In the genomic region with DNA sequence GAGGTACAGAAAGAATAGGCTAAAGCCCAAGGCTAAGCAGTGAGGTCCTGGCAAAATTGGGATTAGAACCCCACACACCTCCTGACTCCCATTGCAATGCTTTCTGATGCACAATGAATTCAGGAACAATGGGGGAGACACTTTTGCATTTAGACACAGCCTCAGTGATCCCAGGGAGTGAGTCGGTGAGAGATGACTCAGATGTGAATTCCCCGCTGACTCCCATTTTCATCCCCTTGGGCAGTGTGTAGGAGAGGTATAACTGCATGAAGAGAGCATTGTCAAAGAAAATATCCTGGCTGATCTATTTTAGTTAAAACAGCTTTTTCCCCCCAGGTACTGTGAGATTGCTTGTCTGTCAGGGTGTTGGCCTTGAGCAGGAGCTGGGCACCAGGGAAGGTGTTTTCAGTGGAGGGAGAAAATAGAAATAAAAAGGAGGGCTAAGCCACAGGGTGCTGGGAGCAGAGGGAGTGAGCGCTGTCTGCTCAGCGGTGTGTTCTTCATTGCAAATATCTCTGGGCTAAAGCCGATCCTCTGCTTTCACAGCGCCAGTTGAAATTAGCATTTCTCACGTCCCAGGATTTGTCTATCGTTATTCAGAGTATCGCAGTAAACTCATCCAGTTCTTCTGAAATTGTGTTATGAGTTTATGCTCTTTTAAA, we compare ENCODE assay signal across 13 cellular contexts.
DNase-seq lines count a peak whose midpoint lies in the region; ATAC-seq and TF ChIP-seq lines count a peak whose summit lies in the region.
"Had no signal": no experiment of that assay in that cellular context is flagged by ENCODE, and none has a peak within 500 bp of the region (broad histone marks: within the 10 kb centered on the region; RNA-seq: fewer than 3 reads in every experiment).

No MANE protein-coding gene starts in this region.

- no peaks in the 10 kb centered on the region for H3K36me3 ChIP-seq in SJSA1

- DNase-seq in HCEC 1CT: peak; percentile 33
- DNase-seq in SJSA1 (ENCODE audit: low read depth in 1 of 2, low spot score in 2 of 2): peak; percentile 59 to 60
- peak; percentile 90 to 96 for DNase-seq in foreskin keratinocyte
- DNase-seq in smooth muscle cell of the brain vasculature (ENCODE audit: low read depth, low spot score): peak; percentile 31
- no peak for DNase-seq in NCI-H2081 treated with DMSO at 0.1 percent for 48 hours (lab: John Stamatoyannopoulos, UW)
- DNase-seq: activated CD4-positive, alpha-beta T cell treated with anti-CD3 and anti-CD28 coated beads for 48 hours; CD8-positive, alpha-beta memory T cell; NCI-H1105; NCI-H82; SW 1271 had no signal

- peaks cover 24% of the 10 kb centered on the region for H3K4me1 ChIP-seq in SJSA1 (replicated peaks)
- H3K4me1 ChIP-seq in foreskin keratinocyte: peaks cover 27% of the 10 kb centered on the region

- ATAC-seq in foreskin keratinocyte: peak; percentile 98
- ATAC-seq in HG02852 (IDR thresholded peaks at IDR 0.05; ENCODE audit: unreplicated experiment): no peak
- ATAC-seq in HG03520 (IDR thresholded peaks at IDR 0.05; ENCODE audit: unreplicated experiment): no peak
- ATAC-seq: sciatic nerve had no signal

- H3K27me3 ChIP-seq in SJSA1 (replicated peaks) (no peaks in the 10 kb centered on the region), foreskin keratinocyte (no peaks in the 10 kb centered on the region)

- H3K4me3 ChIP-seq in SJSA1: no peak overlapping the region

- H3K27ac ChIP-seq in SJSA1: peak overlapping the region; percentile 78
- peak overlapping the region; percentile 98 for H3K27ac ChIP-seq in foreskin keratinocyte

- no peak for TF ChIP-seq CTCF in foreskin keratinocyte (conservative IDR thresholded peaks at IDR 0.05)

- no peaks in the 10 kb centered on the region for H3K9me3 ChIP-seq in SJSA1 (replicated peaks)
